In the genomic region with DNA sequence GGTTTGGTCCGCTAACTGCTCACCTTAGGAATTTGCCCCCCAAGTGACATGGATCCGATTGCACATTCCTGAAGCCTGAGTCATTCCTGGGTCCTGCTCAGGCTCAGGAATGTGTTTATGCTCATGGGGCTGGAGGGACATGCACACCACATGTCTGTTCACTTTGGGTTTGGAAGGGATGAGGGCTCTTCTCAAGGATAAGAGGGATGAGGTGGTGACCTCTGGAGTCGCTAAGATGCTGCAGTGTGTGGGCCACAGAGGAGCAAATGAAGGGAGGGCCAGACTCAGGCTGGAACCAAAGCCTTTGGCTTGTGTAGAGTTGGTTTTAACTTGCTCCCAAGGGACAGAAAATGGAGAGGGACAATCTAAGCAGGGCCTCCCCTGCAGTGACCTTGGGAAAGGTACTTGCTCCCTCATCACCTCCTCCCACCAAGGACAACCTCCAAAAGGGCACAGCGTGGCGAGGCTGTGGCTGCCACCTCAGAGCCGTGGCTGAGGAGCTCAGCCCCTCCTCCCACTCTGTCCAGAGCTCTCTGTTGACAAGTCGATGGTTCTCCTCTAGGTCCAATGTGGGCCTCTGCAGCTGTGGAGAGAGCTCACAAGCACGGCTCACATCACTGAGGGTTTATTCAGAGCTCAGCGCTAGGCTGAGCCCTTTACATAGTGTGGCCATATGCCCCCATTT, we compare ENCODE assay signal across 1 cellular context.
TF ChIP-seq lines count a peak whose summit lies in the region.

No MANE protein-coding gene starts in this region.

TF ChIP-seq in HepG2, 621 proteins besides CTCF, POLR2A, EP300 and RAD21 (continued from another document and continues in another):
- TF ChIP-seq, protein P1, sequence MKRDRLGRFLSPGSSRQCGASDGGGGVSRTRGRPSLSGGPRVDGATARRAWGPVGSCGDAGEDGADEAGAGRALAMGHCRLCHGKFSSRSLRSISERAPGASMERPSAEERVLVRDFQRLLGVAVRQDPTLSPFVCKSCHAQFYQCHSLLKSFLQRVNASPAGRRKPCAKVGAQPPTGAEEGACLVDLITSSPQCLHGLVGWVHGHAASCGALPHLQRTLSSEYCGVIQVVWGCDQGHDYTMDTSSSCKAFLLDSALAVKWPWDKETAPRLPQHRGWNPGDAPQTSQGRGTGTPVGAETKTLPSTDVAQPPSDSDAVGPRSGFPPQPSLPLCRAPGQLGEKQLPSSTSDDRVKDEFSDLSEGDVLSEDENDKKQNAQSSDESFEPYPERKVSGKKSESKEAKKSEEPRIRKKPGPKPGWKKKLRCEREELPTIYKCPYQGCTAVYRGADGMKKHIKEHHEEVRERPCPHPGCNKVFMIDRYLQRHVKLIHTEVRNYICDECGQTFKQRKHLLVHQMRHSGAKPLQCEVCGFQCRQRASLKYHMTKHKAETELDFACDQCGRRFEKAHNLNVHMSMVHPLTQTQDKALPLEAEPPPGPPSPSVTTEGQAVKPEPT (CRISPR knock-in tag; IDR thresholded peaks at IDR 0.05; ENCODE audit: low read depth): peak; percentile 60; the same call in 1 of the 2 replicates
- TF ChIP-seq MIXL1 (CRISPR knock-in tag; IDR thresholded peaks at IDR 0.05) (peak; percentile 33; the same call in 1 of the 2 replicates), ZKSCAN5 (CRISPR knock-in tag; IDR thresholded peaks at IDR 0.05) (peak; percentile 90), ZNF737 (CRISPR knock-in tag; IDR thresholded peaks at IDR 0.05; ENCODE audit: borderline replicate concordance) (no peak), ZNF83 (CRISPR knock-in tag; IDR thresholded peaks at IDR 0.05; ENCODE audit: borderline replicate concordance) (no peak), MATR3 (CRISPR knock-in tag; IDR thresholded peaks at IDR 0.05) (no peak), ZNF792 (CRISPR knock-in tag; IDR thresholded peaks at IDR 0.05) (no peak; the same call in none of the 2 replicates), ZNF160 (CRISPR knock-in tag; IDR thresholded peaks at IDR 0.05) (peak; percentile 21; the same call in 1 of the 2 replicates), PAF1 (CRISPR knock-in tag; IDR thresholded peaks at IDR 0.05) (no peak), BRD4 (CRISPR knock-in tag; IDR thresholded peaks at IDR 0.05) (peak; percentile 78), POLR2G (IDR thresholded peaks at IDR 0.05; ENCODE audit: low read depth, low read length) (peak; percentile 82), MAFK (conservative IDR thresholded peaks at IDR 0.05 in 1 of 2, IDR thresholded peaks at IDR 0.05 in 1 of 2; ENCODE audit: low read length in 2 of 2) (no peak), NCOA5 (CRISPR knock-in tag; IDR thresholded peaks at IDR 0.05) (no peak), IKZF1 (IDR thresholded peaks at IDR 0.05) (no peak), NFIB (CRISPR knock-in tag; IDR thresholded peaks at IDR 0.05; ENCODE audit: borderline replicate concordance) (no peak), ZSCAN25 (CRISPR knock-in tag; IDR thresholded peaks at IDR 0.05) (0 out of 2 replicates have a peak, but pooled peaks have one; percentile 19), SCMH1 (CRISPR knock-in tag; IDR thresholded peaks at IDR 0.05; ENCODE audit: borderline replicate concordance) (no peak), RFX1 (IDR thresholded peaks at IDR 0.05) (no peak), PCBP2 (optimal IDR thresholded peaks at IDR 0.05; ENCODE audit: low read depth, low read length, poor library complexity, severe bottlenecking) (no peak), HNRNPUL1 (IDR thresholded peaks at IDR 0.05; ENCODE audit: low read depth, low read length) (no peak), PLRG1 (conservative IDR thresholded peaks at IDR 0.05) (no peak), POLR2AphosphoS2 (IDR thresholded peaks at IDR 0.05; ENCODE audit: low read depth, low read length) (0 out of 2 replicates have a peak, but pooled peaks have one; percentile 50), ZNF205 (CRISPR knock-in tag; IDR thresholded peaks at IDR 0.05) (peak; percentile 19; the same call in 1 of the 2 replicates), KAT7 (CRISPR knock-in tag; IDR thresholded peaks at IDR 0.05; ENCODE audit: borderline replicate concordance) (no peak; the same call in 1 of the 2 replicates), FOSL2 (CRISPR knock-in tag; IDR thresholded peaks at IDR 0.05) (peak; percentile 99), ZSCAN29 (CRISPR knock-in tag; conservative IDR thresholded peaks at IDR 0.05) (no peak; the same call in 1 of the 2 replicates), ZNF510 (CRISPR knock-in tag; IDR thresholded peaks at IDR 0.05; ENCODE audit: low read depth) (peak; percentile 95), ZNF761 (CRISPR knock-in tag; conservative IDR thresholded peaks at IDR 0.05) (peak; percentile 24; the same call in 1 of the 2 replicates), MED13 (CRISPR knock-in tag; IDR thresholded peaks at IDR 0.05) (0 out of 2 replicates have a peak, but pooled peaks have one; percentile 20), ZNF777 (CRISPR knock-in tag; IDR thresholded peaks at IDR 0.05) (no peak), RARG (CRISPR knock-in tag; IDR thresholded peaks at IDR 0.05; ENCODE audit: low read depth) (peak; percentile 58; the same call in 1 of the 2 replicates)
- TF ChIP-seq, protein P2, sequence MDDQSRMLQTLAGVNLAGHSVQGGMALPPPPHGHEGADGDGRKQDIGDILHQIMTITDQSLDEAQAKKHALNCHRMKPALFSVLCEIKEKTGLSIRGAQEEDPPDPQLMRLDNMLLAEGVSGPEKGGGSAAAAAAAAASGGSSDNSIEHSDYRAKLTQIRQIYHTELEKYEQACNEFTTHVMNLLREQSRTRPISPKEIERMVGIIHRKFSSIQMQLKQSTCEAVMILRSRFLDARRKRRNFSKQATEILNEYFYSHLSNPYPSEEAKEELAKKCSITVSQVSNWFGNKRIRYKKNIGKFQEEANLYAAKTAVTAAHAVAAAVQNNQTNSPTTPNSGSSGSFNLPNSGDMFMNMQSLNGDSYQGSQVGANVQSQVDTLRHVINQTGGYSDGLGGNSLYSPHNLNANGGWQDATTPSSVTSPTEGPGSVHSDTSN (CRISPR knock-in tag; IDR thresholded peaks at IDR 0.05; ENCODE audit: borderline replicate concordance): no peak
- TF ChIP-seq, protein P3, sequence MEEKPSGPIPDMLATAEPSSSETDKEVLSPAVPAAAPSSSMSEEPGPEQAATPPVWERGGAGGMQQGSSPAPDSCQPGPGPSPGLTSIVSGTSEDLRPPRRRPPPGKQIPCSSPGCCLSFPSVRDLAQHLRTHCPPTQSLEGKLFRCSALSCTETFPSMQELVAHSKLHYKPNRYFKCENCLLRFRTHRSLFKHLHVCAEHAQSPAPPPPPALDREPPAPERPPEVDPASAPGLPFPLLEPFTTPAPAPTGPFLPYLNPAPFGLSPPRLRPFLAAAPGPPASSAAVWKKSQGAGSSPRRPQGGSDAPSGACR (CRISPR knock-in tag; IDR thresholded peaks at IDR 0.05): 0 out of 2 replicates have a peak, but pooled peaks have one; percentile 58
- TF ChIP-seq, protein P4, sequence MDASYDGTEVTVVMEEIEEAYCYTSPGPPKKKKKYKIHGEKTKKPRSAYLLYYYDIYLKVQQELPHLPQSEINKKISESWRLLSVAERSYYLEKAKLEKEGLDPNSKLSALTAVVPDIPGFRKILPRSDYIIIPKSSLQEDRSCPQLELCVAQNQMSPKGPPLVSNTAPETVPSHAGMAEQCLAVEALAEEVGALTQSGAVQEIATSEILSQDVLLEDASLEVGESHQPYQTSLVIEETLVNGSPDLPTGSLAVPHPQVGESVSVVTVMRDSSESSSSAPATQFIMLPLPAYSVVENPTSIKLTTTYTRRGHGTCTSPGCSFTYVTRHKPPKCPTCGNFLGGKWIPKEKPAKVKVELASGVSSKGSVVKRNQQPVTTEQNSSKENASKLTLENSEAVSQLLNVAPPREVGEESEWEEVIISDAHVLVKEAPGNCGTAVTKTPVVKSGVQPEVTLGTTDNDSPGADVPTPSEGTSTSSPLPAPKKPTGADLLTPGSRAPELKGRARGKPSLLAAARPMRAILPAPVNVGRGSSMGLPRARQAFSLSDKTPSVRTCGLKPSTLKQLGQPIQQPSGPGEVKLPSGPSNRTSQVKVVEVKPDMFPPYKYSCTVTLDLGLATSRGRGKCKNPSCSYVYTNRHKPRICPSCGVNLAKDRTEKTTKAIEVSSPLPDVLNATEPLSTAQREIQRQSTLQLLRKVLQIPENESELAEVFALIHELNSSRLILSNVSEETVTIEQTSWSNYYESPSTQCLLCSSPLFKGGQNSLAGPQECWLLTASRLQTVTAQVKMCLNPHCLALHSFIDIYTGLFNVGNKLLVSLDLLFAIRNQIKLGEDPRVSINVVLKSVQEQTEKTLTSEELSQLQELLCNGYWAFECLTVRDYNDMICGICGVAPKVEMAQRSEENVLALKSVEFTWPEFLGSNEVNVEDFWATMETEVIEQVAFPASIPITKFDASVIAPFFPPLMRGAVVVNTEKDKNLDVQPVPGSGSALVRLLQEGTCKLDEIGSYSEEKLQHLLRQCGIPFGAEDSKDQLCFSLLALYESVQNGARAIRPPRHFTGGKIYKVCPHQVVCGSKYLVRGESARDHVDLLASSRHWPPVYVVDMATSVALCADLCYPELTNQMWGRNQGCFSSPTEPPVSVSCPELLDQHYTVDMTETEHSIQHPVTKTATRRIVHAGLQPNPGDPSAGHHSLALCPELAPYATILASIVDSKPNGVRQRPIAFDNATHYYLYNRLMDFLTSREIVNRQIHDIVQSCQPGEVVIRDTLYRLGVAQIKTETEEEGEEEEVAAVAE (CRISPR knock-in tag; IDR thresholded peaks at IDR 0.05; ENCODE audit: borderline replicate concordance): 0 out of 2 replicates have a peak, but pooled peaks have one; percentile 28
- TF ChIP-seq, protein P5, sequence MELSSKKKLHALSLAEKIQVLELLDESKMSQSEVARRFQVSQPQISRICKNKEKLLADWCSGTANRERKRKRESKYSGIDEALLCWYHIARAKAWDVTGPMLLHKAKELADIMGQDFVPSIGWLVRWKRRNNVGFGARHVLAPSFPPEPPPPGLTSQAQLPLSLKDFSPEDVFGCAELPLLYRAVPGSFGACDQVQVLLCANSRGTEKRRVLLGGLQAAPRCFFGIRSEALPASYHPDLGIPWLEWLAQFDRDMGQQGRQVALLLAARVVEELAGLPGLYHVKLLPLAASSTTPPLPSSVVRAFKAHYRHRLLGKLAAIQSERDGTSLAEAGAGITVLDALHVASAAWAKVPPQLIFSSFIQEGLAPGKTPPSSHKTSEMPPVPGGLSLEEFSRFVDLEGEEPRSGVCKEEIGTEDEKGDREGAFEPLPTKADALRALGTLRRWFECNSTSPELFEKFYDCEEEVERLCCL (CRISPR knock-in tag; IDR thresholded peaks at IDR 0.05; ENCODE audit: borderline replicate concordance): no peak
- TF ChIP-seq, protein P6, sequence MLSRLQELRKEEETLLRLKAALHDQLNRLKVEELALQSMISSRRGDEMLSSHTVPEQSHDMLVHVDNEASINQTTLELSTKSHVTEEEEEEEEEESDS (CRISPR knock-in tag; IDR thresholded peaks at IDR 0.05; ENCODE audit: borderline replicate concordance): no peak
- TF ChIP-seq, protein P7, sequence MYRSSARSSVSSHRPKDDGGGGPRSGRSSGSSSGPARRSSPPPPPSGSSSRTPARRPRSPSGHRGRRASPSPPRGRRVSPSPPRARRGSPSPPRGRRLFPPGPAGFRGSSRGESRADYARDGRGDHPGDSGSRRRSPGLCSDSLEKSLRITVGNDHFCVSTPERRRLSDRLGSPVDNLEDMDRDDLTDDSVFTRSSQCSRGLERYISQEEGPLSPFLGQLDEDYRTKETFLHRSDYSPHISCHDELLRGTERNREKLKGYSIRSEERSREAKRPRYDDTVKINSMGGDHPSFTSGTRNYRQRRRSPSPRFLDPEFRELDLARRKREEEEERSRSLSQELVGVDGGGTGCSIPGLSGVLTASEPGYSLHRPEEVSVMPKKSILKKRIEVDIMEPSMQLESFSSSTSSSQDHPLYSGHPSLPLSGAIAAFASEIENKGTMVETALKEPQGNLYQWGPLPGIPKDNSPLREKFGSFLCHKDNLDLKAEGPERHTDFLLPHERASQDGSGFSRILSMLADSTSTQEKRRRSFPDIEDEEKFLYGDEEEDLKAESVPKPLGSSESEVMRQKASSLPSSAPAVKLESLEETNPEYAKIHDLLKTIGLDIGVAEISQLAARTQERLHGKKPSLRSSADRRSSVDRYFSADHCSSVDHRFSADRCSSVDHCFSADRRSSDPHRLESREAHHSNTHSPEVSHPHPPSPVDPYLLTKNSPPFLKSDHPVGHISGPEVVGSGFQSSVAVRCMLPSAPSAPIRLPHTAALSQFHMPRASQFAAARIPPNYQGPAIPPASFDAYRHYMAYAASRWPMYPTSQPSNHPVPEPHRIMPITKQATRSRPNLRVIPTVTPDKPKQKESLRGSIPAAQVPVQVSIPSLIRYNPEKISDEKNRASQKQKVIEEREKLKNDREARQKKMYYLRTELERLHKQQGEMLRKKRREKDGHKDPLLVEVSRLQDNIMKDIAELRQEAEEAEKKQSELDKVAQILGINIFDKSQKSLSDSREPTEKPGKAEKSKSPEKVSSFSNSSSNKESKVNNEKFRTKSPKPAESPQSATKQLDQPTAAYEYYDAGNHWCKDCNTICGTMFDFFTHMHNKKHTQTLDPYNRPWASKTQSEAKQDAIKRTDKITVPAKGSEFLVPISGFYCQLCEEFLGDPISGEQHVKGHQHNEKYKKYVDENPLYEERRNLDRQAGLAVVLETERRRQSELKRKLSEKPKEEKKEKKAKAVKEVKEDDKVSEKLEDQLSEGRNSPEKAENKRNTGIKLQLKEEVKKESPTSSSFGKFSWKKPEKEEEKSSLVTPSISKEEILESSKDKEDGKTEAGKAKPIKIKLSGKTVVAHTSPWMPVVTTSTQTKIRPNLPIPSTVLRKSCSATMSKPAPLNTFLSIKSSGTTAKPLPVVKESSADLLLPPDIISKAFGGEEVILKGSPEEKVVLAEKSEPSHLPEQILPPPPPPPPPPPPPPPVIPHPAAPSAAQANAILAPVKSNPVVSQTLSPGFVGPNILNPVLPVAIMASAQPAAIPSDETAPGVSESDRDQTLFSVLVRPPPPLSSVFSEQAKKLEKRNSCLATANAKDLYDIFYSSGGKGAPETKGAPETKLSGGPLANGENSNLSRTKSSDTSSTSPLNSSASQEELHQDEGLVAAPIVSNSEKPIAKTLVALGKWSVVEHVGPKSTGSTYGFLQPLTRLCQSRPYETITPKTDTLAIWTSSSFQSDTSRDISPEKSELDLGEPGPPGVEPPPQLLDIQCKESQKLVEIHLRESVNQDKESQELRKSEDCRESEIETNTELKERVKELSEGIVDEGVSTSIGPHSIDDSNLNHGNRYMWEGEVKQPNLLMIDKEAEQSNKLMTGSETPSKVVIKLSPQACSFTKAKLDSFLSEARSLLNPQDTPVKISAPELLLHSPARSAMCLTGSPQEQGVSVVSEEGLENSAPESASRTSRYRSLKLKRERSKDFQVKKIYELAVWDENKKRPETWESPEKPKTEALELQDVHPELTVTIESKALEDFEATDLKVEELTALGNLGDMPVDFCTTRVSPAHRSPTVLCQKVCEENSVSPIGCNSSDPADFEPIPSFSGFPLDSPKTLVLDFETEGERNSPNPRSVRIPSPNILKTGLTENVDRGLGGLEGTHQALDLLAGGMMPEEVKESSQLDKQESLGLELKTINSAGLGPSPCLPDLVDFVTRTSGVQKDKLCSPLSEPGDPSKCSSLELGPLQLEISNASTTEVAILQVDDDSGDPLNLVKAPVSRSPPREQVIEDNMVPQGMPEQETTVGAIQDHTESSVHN (CRISPR knock-in tag; IDR thresholded peaks at IDR 0.05): peak; percentile 92
- TF ChIP-seq, protein P8, sequence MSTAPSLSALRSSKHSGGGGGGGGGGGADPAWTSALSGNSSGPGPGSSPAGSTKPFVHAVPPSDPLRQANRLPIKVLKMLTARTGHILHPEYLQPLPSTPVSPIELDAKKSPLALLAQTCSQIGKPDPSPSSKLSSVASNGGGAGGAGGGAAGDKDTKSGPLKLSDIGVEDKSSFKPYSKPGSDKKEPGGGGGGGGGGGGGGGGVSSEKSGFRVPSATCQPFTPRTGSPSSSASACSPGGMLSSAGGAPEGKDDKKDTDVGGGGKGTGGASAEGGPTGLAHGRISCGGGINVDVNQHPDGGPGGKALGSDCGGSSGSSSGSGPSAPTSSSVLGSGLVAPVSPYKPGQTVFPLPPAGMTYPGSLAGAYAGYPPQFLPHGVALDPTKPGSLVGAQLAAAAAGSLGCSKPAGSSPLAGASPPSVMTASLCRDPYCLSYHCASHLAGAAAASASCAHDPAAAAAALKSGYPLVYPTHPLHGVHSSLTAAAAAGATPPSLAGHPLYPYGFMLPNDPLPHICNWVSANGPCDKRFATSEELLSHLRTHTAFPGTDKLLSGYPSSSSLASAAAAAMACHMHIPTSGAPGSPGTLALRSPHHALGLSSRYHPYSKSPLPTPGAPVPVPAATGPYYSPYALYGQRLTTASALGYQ (CRISPR knock-in tag; IDR thresholded peaks at IDR 0.05): peak; percentile 36; the same call in 1 of the 2 replicates
